Comparison of ENCODE assay signal across 12 cellular contexts in the genomic region with DNA sequence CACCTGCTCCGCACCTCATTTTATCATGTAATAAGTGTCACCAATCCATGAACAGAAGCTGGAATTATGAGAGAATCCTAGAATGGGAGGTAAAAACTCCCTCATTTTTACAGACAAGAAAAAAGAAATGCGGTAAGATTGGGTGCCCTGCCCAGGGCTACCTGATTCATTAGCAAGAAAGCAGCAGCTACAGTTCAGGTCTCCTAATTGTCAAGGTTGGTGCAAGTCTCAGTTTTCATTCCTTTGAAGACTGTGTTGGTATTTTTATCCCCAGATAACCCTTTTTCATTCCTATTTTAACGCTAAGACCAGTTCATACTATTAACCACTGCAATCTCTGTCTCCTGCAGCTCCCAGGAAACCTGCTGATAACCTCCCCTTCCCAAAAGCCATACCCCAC. TPM values are rescaled to one million over a fixed set of nuclear protein-coding genes. Genes with fewer than 3 reads are reported as not detected.
DNase-seq lines count a peak whose midpoint lies in the region; ATAC-seq and TF ChIP-seq lines count a peak whose summit lies in the region.
"Had no signal": no experiment of that assay in that cellular context is flagged by ENCODE, and none has a peak within 500 bp of the region (broad histone marks: within the 10 kb centered on the region; RNA-seq: fewer than 3 reads in every experiment).

No MANE protein-coding gene starts in this region.

- no peak overlapping the region for H3K4me3 Mint-ChIP-seq in T-helper 2 cell treated with Interferon-gamma antibody and Interleukin-4, amounts not matched to agents 5 μg/mL and 100 μg/mL, for 36 hours

- no peak for TF ChIP-seq POLR2A in spleen (IDR thresholded peaks at IDR 0.05)

- H3K27ac ChIP-seq in SJCRH30: peak overlapping the region; percentile 70
- H3K27ac ChIP-seq in iPS-20b (ENCODE audit: low read length): no peak overlapping the region
- H3K27ac ChIP-seq in spleen: peak overlapping the region; percentile 59 to 100 (median 98)

- no peak for TF ChIP-seq CTCF in spleen (IDR thresholded peaks at IDR 0.05 in 8 of 11, conservative IDR thresholded peaks at IDR 0.05 in 3 of 11)

- 67 to 71% (median 70%) methylated on average over 3 of the region's 3 CpGs for WGBS in spleen, 5 donors

- H3K9me3 Mint-ChIP-seq in T-helper 2 cell treated with Interferon-gamma antibody and Interleukin-4, amounts not matched to agents 5 μg/mL and 100 μg/mL, for 36 hours: peaks cover 8% of the 10 kb centered on the region
- H3K9me3 Mint-ChIP-seq: activated B cell treated with CpG ODN at 0.5 μM for 24 hours had no signal

- H3K9me3 ChIP-seq in SJCRH30 (replicated peaks) (no peaks in the 10 kb centered on the region), iPS-20b (ENCODE audit: insufficient read depth, low read depth, low read length) (no peaks in the 10 kb centered on the region), spleen (no peaks in the 10 kb centered on the region)

- H3K36me3 ChIP-seq in SJCRH30 (peaks cover 23% of the 10 kb centered on the region), iPS-20b (ENCODE audit: insufficient read depth, low read depth, low read length) (peaks cover 34% of the 10 kb centered on the region), spleen (peaks cover 0 to 33% (median 20%) of the 10 kb centered on the region in 6 donors)

- no peak for ATAC-seq in HG02884 (IDR thresholded peaks at IDR 0.05; ENCODE audit: unreplicated experiment)

- no peak for DNase-seq in T-helper 2 cell treated with Interferon-gamma antibody and Interleukin-4, amounts not matched to agents 5 μg/mL and 100 μg/mL, for 36 hours (ENCODE audit: low spot score)
- DNase-seq in T-helper 2 cell (no peak), SJCRH30 (no peak), spleen (no peak), iPS-NIHi11 (ENCODE audit: low spot score) (no peak)
- DNase-seq in effector CD8-positive, alpha-beta T cell (lab: John Stamatoyannopoulos, UW): no peak
- DNase-seq: activated B cell treated with CpG ODN at 0.5 μM for 24 hours; activated T-cell treated with anti-CD3 and anti-CD28 coated beads, Interleukin-2, amount 50 U/mL, for 48 hours; GOT3 had no signal

- no peak overlapping the region for H3K9ac ChIP-seq in iPS-20b (ENCODE audit: low read depth, low read length)

- no peaks in the 10 kb centered on the region for H3K27me3 ChIP-seq in SJCRH30
- peaks cover 47% of the 10 kb centered on the region for H3K27me3 ChIP-seq in iPS-20b (ENCODE audit: insufficient read depth, low read length)
- no peaks in the 10 kb centered on the region for H3K27me3 ChIP-seq in spleen (replicated peaks in 1 of 7)

- no peaks in the 10 kb centered on the region for H3K27me3 Mint-ChIP-seq in T-helper 2 cell treated with Interferon-gamma antibody and Interleukin-4, amounts not matched to agents 5 μg/mL and 100 μg/mL, for 36 hours (ENCODE audit: low read depth)
- H3K27me3 Mint-ChIP-seq: activated B cell treated with CpG ODN at 0.5 μM for 24 hours had no signal

- H3K4me3 ChIP-seq in SJCRH30 (no peak overlapping the region), iPS-20b (ENCODE audit: low read length) (peak overlapping the region; percentile 24; the same call in 1 of the 2 replicates), spleen (peak overlapping the region in 1 of 8 donors; percentile 79)
- H3K4me3 ChIP-seq: skin epidermis had no signal

- H3K4me1 ChIP-seq in SJCRH30 (peaks cover 42% of the 10 kb centered on the region), iPS-20b (ENCODE audit: insufficient read depth, low read length) (peaks cover 39% of the 10 kb centered on the region), spleen (peaks cover 48 to 71% (median 62%) of the 10 kb centered on the region in 6 donors)

- peaks cover 65% of the 10 kb centered on the region for H3K4me1 Mint-ChIP-seq in T-helper 2 cell treated with Interferon-gamma antibody and Interleukin-4, amounts not matched to agents 5 μg/mL and 100 μg/mL, for 36 hours (ENCODE audit: low read depth)

- peaks cover 58% of the 10 kb centered on the region for H3K36me3 Mint-ChIP-seq in T-helper 2 cell treated with Interferon-gamma antibody and Interleukin-4, amounts not matched to agents 5 μg/mL and 100 μg/mL, for 36 hours (ENCODE audit: low read depth)

- intact Hi-C loops in spleen (cut with DNase I; ENCODE audit: low total_unique reads): loop anchor here (5.0 kb wide), 1 partner anchor 118 kb away; no protein-coding TSS in a partner anchor

- H3K27ac Mint-ChIP-seq in T-helper 2 cell treated with Interferon-gamma antibody and Interleukin-4, amounts not matched to agents 5 μg/mL and 100 μg/mL, for 36 hours: peak overlapping the region; percentile 96
- H3K27ac Mint-ChIP-seq: activated B cell treated with CpG ODN at 0.5 μM for 24 hours had no signal

RNA-seq across cellular contexts. Expression of a gene that starts 6.9 kb away (rescaled TPM):
- total RNA-seq in SJCRH30 (2014; rRNA removed; shearing (Covaris generic)): 97.3 and 100 TPM in 2 replicates
- 100 to 1,000 TPM; 104 to 193 (median 143) TPM for total RNA-seq in spleen
- 10 to 100 TPM; 34.7 to 43.0 (median 35.1) TPM for polyA plus RNA-seq in spleen
